1 cellular context compared by ENCODE assay signal in genomic region chr13:24328145-24328544, GRCh38.
TF ChIP-seq lines count a peak whose summit lies in the region.

No MANE protein-coding gene starts in this region.

TF ChIP-seq in GM23338, 12 proteins besides CTCF, POLR2A, EP300 and RAD21 (continued from another document):
- TF ChIP-seq CREB1 (CRISPR knock-in tag; IDR thresholded peaks at IDR 0.05; ENCODE audit: low read depth), result no peak
- no peak for TF ChIP-seq EZH2 (IDR thresholded peaks at IDR 0.05; ENCODE audit: low read depth, unreplicated experiment)
- TF ChIP-seq POLR2AphosphoS5 (IDR thresholded peaks at IDR 0.05; ENCODE audit: low read depth), result no peak
- no peak for TF ChIP-seq JUNB (IDR thresholded peaks at IDR 0.05; ENCODE audit: unreplicated experiment)
- TF ChIP-seq ETS1 (IDR thresholded peaks at IDR 0.05), result no peak
- TF ChIP-seq EZH2phosphoT487 (IDR thresholded peaks at IDR 0.05; ENCODE audit: unreplicated experiment), result no peak
- no peak for TF ChIP-seq ZNF331 (CRISPR knock-in tag; IDR thresholded peaks at IDR 0.05; ENCODE audit: low read depth)
- no peak for TF ChIP-seq STAT1 (IDR thresholded peaks at IDR 0.05; ENCODE audit: unreplicated experiment)
